Comparison of ENCODE assay signal across 35 cellular contexts in the genomic region with DNA sequence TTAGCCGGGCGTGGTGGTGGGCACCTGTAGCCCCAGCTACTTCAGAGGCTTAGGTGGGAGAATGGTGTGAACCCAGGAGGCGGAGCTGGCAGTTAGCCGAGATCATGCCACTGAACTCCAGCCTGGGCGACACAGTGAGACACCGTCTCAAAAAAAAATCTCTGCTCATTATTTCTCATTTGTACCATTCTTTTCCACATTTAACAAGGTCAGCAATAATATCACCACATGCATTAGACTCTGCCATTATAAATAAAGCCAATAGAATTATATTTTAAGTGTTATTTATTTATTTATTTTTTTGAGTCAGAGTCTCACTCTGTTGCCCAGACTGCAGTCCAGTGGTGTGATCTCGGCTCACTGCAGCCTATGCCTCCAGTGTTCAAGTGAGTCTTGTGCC. TPM values are rescaled to one million over a fixed set of nuclear protein-coding genes. Genes with fewer than 3 reads are reported as not detected.
DNase-seq lines count a peak whose midpoint lies in the region; ATAC-seq, FAIRE-seq and TF ChIP-seq lines count a peak whose summit lies in the region.
"Had no signal": no experiment of that assay in that cellular context is flagged by ENCODE, and none has a peak within 500 bp of the region (broad histone marks: within the 10 kb centered on the region; RNA-seq: fewer than 3 reads in every experiment).

No MANE protein-coding gene starts in this region.

- no TSS peak for BruUV-seq in HepG2 (replicated peaks; lab: Mats Ljungman, UMichigan)
- no TSS peak for BruUV-seq in IMR-90 (replicated peaks; lab: Mats Ljungman, UMichigan)
- no TSS peak for BruUV-seq in K562 (replicated peaks; lab: Mats Ljungman, UMichigan)

- no peaks in the 10 kb centered on the region; the same call in 1 of the 2 replicates for H3K4me1 ChIP-seq in HepG2 (ENCODE audit: insufficient read depth, low read length)
- H3K4me1 ChIP-seq in right lobe of liver = no peaks in the 10 kb centered on the region
- no peaks in the 10 kb centered on the region for H3K4me1 ChIP-seq in HEK293 (ENCODE audit: control insufficient read depth, insufficient read depth, low read length)
- H3K4me1 ChIP-seq in IMR-90 (ENCODE audit: control insufficient read depth, insufficient read depth, low read length) = no peaks in the 10 kb centered on the region
- peaks cover 0 to 5% of the 10 kb centered on the region in 2 experiments; a peak in 2 of 5 replicates for H3K4me1 ChIP-seq in K562 (replicated peaks in 1 of 2; ENCODE audit: control insufficient read depth in 2 of 2, insufficient read depth in 2 of 2, low read length in 2 of 2)
- no peaks in the 10 kb centered on the region for H3K4me1 ChIP-seq in transverse colon
- H3K4me1 ChIP-seq: A549; BE2C; BLaER1; BLaER1 treated with 17β-estradiol and CSF1 and Interleukin-3, amounts not matched to agents 10 nM and 100 nM; Caco-2 had no signal

- no peak overlapping the region for H4K5ac ChIP-seq in IMR-90 (ENCODE audit: low read depth, low read length)

- H3K9me1 ChIP-seq in IMR-90 (ENCODE audit: insufficient read depth, low read length) = no peaks in the 10 kb centered on the region
- no peaks in the 10 kb centered on the region for H3K9me1 ChIP-seq in K562 (ENCODE audit: control insufficient read depth, insufficient read depth, low read length)

- H3K4ac ChIP-seq in IMR-90 (ENCODE audit: low read depth, low read length) = no peak overlapping the region

- H3K23ac ChIP-seq in IMR-90 (ENCODE audit: low read depth, low read length) = no peak overlapping the region

- no peak overlapping the region for H4K91ac ChIP-seq in IMR-90 (ENCODE audit: insufficient read depth, low read depth, low read length)

- no peak overlapping the region for H3K56ac ChIP-seq in IMR-90 (ENCODE audit: extremely low read depth, insufficient read depth, low read length)

- TF ChIP-seq CTCF in HepG2 (CRISPR knock-in tag; IDR thresholded peaks at IDR 0.05) (no peak), right lobe of liver (IDR thresholded peaks at IDR 0.05) (no peak), HEK293 (tag by site-specific recombination; IDR thresholded peaks at IDR 0.05) (no peak), IMR-90 (conservative IDR thresholded peaks at IDR 0.05; ENCODE audit: low read depth, low read length) (no peak), K562 (IDR thresholded peaks at IDR 0.05 in 2 of 3, conservative IDR thresholded peaks at IDR 0.05 in 1 of 3; ENCODE audit: insufficient read depth in 2 of 3, low read depth in 1 of 3, low read length in 3 of 3) (no peak), transverse colon (IDR thresholded peaks at IDR 0.05) (no peak)

- no peak overlapping the region for H2AK9ac ChIP-seq in IMR-90 (replicated peaks; ENCODE audit: low read depth, low read length, poor library complexity)

- H3K27ac ChIP-seq in HepG2 (ENCODE audit: extremely low read length, insufficient read depth, low read length) = no peak overlapping the region
- H3K27ac ChIP-seq in right lobe of liver = no peak overlapping the region
- H3K27ac ChIP-seq in HEK293 (ENCODE audit: extremely low read depth, low read depth, low read length) = no peak overlapping the region
- no peak overlapping the region for H3K27ac ChIP-seq in IMR-90 (ENCODE audit: insufficient read depth, low read length)
- H3K27ac ChIP-seq in K562 (ENCODE audit: extremely low read depth, low read depth, low read length) = no peak overlapping the region
- no peak overlapping the region for H3K27ac ChIP-seq in transverse colon
- H3K27ac ChIP-seq: 22Rv1; A549; BLaER1; BLaER1 treated with 17β-estradiol and CSF1 and Interleukin-3, amounts not matched to agents 10 nM and 100 nM; C4-2B had no signal

- H3K4me3 ChIP-seq in HepG2 (replicated peaks in 1 of 3; ENCODE audit: insufficient read depth in 1 of 3, low read depth in 2 of 3, low read length in 3 of 3) (no peak overlapping the region), right lobe of liver (no peak overlapping the region), HEK293 (ENCODE audit: low read depth, low read length) (no peak overlapping the region), IMR-90 (ENCODE audit: insufficient read depth, low read depth, low read length) (no peak overlapping the region), K562 (no peak overlapping the region), transverse colon (no peak overlapping the region)
- H3K4me3 ChIP-seq: A549; BLaER1; BLaER1 treated with 17β-estradiol and CSF1 and Interleukin-3, amounts not matched to agents 10 nM and 100 nM had no signal

- ATAC-seq in HepG2 (no peak), right lobe of liver (no peak), IMR-90 (ENCODE audit: low read depth) (no peak), K562 (no peak)
- ATAC-seq: A549; CD8-positive, alpha-beta T cell had no signal

- CTCF ChIA-PET in HepG2 (lab: Yijun Ruan, JAX; ENCODE audit: low intra/inter-chr PET ratio, low total read pairs) = no interaction called here
- CTCF ChIA-PET in HEK293 (lab: Yijun Ruan, JAX) = interaction anchor here (0.9 kb wide), 1 partner anchor 12 kb away, joined by 3 read pairs; no protein-coding TSS in a partner anchor
- CTCF ChIA-PET in IMR-90 (lab: Yijun Ruan, JAX) = no interaction called here
- CTCF ChIA-PET in K562 (lab: Yijun Ruan, JAX; ENCODE audit: low intra/inter-chr PET ratio) = no interaction called here

- no peak overlapping the region for H2AK5ac ChIP-seq in IMR-90 (ENCODE audit: low read depth, low read length)

- H3K36me3 ChIP-seq in HepG2 (replicated peaks in 1 of 2; ENCODE audit: control insufficient read depth in 1 of 2, insufficient read depth in 2 of 2, low read length in 2 of 2) (no peaks in the 10 kb centered on the region), right lobe of liver (no peaks in the 10 kb centered on the region), HEK293 (ENCODE audit: control insufficient read depth in 2 of 2, insufficient read depth in 1 of 2, low read length in 2 of 2) (peaks cover 0 to 2% of the 10 kb centered on the region in 2 experiments; a peak in 2 of 3 replicates), IMR-90 (ENCODE audit: control insufficient read depth, insufficient read depth, low read length) (peaks cover 7% of the 10 kb centered on the region), K562 (ENCODE audit: control insufficient read depth, insufficient read depth, low read length) (peaks cover 12% of the 10 kb centered on the region; the same call in 1 of the 3 replicates), transverse colon (no peaks in the 10 kb centered on the region)
- H3K36me3 ChIP-seq: BE2C; BLaER1; BLaER1 treated with 17β-estradiol and CSF1 and Interleukin-3, amounts not matched to agents 10 nM and 100 nM had no signal

- H2BK5ac ChIP-seq in IMR-90 (ENCODE audit: low read depth, low read length, poor library complexity, severe bottlenecking) = no peak overlapping the region

- in situ Hi-C loops in HepG2 (cut with HindIII; ENCODE audit: extremely low pct_ligation_motif_present, low pct_unique_long_range_greater_than_20kb) = loop anchor here (10.0 kb wide), 1 partner anchor 196 kb away; no protein-coding TSS in a partner anchor
- in situ Hi-C loops in IMR-90 (cut with MboI; ENCODE audit: low sequenced_read_pairs) = loop anchor here (25.0 kb wide), 1 partner anchor 783 kb away; no protein-coding TSS in a partner anchor
- in situ Hi-C loops in K562 (cut with MboI) = no loop called here
- in situ Hi-C loops in transverse colon (cut with MboI; ENCODE audit: low pct_ligation_motif_present in 1 of 4, low pct_unique_long_range_greater_than_20kb in 1 of 4, low sequenced_read_pairs in 3 of 4) = loop anchor here in 2 of 4 donors (25.0 kb wide), 2 partner anchors 783 to 933 kb away; no protein-coding TSS in a partner anchor

- H3K9ac ChIP-seq in HepG2 (ENCODE audit: insufficient read depth, low read depth, low read length) (no peak overlapping the region), IMR-90 (ENCODE audit: low read depth, low read length) (no peak overlapping the region), K562 (ENCODE audit: insufficient read depth in 1 of 2, low read depth in 2 of 2, low read length in 2 of 2) (no peak overlapping the region)
- H3K9ac ChIP-seq: BLaER1; BLaER1 treated with 17β-estradiol and CSF1 and Interleukin-3, amounts not matched to agents 10 nM and 100 nM had no signal

- no peak overlapping the region for H3K18ac ChIP-seq in IMR-90 (ENCODE audit: low read depth, low read length)

- FAIRE-seq in HepG2 (lab: Jason Lieb, UNC) (no peak), K562 (lab: Jason Lieb, UNC) (no peak)
- FAIRE-seq: A204.1, A549, D721Med had no signal

- H4K20me1 ChIP-seq in HepG2 (ENCODE audit: insufficient read depth, low read length) (no peaks in the 10 kb centered on the region), IMR-90 (ENCODE audit: insufficient read depth, low read length) (peaks cover 12% of the 10 kb centered on the region), K562 (replicated peaks; ENCODE audit: control insufficient read depth, insufficient read depth, low read length) (no peaks in the 10 kb centered on the region)
- H4K20me1 ChIP-seq: BLaER1; BLaER1 treated with 17β-estradiol and CSF1 and Interleukin-3, amounts not matched to agents 10 nM and 100 nM had no signal

- TF ChIP-seq EP300 in HepG2 (IDR thresholded peaks at IDR 0.05; ENCODE audit: low read depth in 2 of 2, low read length in 2 of 2) (no peak), HepG2 (CRISPR knock-in tag; IDR thresholded peaks at IDR 0.05; ENCODE audit: borderline replicate concordance) (no peak), K562 (IDR thresholded peaks at IDR 0.05; ENCODE audit: low read length) (no peak), transverse colon (IDR thresholded peaks at IDR 0.05; ENCODE audit: low read depth) (no peak)

- no peak for TF ChIP-seq POLR2A in HepG2 (IDR thresholded peaks at IDR 0.05; ENCODE audit: insufficient read depth in 1 of 2, low read depth in 2 of 2, low read length in 2 of 2)
- TF ChIP-seq POLR2A in right lobe of liver (IDR thresholded peaks at IDR 0.05) = no peak
- TF ChIP-seq POLR2A in IMR-90 (IDR thresholded peaks at IDR 0.05; ENCODE audit: low read depth, low read length) = no peak
- no peak for TF ChIP-seq POLR2A in K562 (conservative IDR thresholded peaks at IDR 0.05)
- no peak for TF ChIP-seq POLR2A in transverse colon (IDR thresholded peaks at IDR 0.05)

- no peak for DNase-seq in HepG2 (ENCODE audit: low spot score)
- DNase-seq in right lobe of liver = no peak
- no peak for DNase-seq in IMR-90
- DNase-seq in K562 (ENCODE audit: extremely low read depth in 1 of 4, low spot score in 3 of 4) = no peak
- no peak for DNase-seq in cardiac septum (ENCODE audit: low spot score)
- DNase-seq in NK-92 treated with Interleukin-12 subunit alpha and Interleukin-12 subunit beta, amount 100 ng/mL, for 24 hours (lab: John Stamatoyannopoulos, UW) = no peak
- DNase-seq in transverse colon = no peak
- DNase-seq: 8988T; ACHN; AML-193; BE2C; C1 segment of cervical spinal cord; Caco-2; Calu3; CD4-positive, alpha-beta memory T cell; CD4-positive, alpha-beta T cell; CD4-positive, CD25-positive, alpha-beta regulatory T cell; CD8-positive, alpha-beta memory T cell; CD8-positive, alpha-beta T cell; COR-L47; DMS 273 treated with DMSO at 0.1 percent for 48 hours; DMS153; DMS53; DMS79; DMS79 treated with DMSO at 0.1 percent for 48 hours; DND-41; EL had no signal

- POLR2A ChIA-PET in HepG2 (lab: Yijun Ruan, JAX) = no interaction called here
- POLR2A ChIA-PET in HEK293 (lab: Yijun Ruan, JAX) = no interaction called here
- POLR2A ChIA-PET in IMR-90 (lab: Charles Lee; ENCODE audit: unreplicated experiment) = no interaction called here
- POLR2A ChIA-PET in K562 (lab: Yijun Ruan, JAX) = no interaction called here

- H2BK20ac ChIP-seq in IMR-90 (ENCODE audit: low read depth, low read length) = no peak overlapping the region

- H2AFZ ChIP-seq in HepG2 (ENCODE audit: low read length) (no peak overlapping the region), IMR-90 (replicated peaks; ENCODE audit: low read length, poor library complexity) (no peak overlapping the region), K562 (ENCODE audit: low read depth, low read length) (no peak overlapping the region)

- 99% methylated on average over 7 of the region's 7 CpGs for WGBS in HepG2 (ENCODE audit: low lambda C conversion rate)
- 96% methylated on average over 4 of the region's 7 CpGs for WGBS in right lobe of liver (ENCODE audit: insufficient coverage, low coverage, low lambda C conversion rate, missing lambda C conversion rate)
- WGBS in IMR-90 (ENCODE audit: extremely low coverage in 2 of 2, insufficient read length in 1 of 2), 2 experiments = 100% methylated on average over 2 of the region's 7 CpGs; no CpG with 5 or more reads in 1 of the 2 experiments
- WGBS in K562 (ENCODE audit: insufficient coverage, low coverage, missing lambda C conversion rate) = 100% methylated on average over 6 of the region's 7 CpGs
- 96 to 100% methylated on average over 4 to 7 of the region's 7 CpGs for WGBS in transverse colon (ENCODE audit: low coverage in 1 of 2), 2 donors

- H3K27me3 ChIP-seq in HepG2 (ENCODE audit: control insufficient read depth in 1 of 2, insufficient read depth in 2 of 2, low read length in 2 of 2) (no peaks in the 10 kb centered on the region), right lobe of liver (no peaks in the 10 kb centered on the region), IMR-90 (ENCODE audit: control insufficient read depth, insufficient read depth, low read length) (no peaks in the 10 kb centered on the region), K562 (ENCODE audit: control insufficient read depth in 2 of 2, insufficient read depth in 2 of 2, low read length in 2 of 2) (no peaks in the 10 kb centered on the region), transverse colon (no peaks in the 10 kb centered on the region)
- H3K27me3 ChIP-seq: BE2C; BLaER1; BLaER1 treated with 17β-estradiol and CSF1 and Interleukin-3, amounts not matched to agents 10 nM and 100 nM had no signal

- intact Hi-C loops in HepG2 (cut with micrococcal nuclease; ENCODE audit: unreplicated experiment) = no loop called here
- intact Hi-C loops in right lobe of liver (cut with DNase I) = no loop called here
- intact Hi-C loops in IMR-90 (cut with micrococcal nuclease) = no loop called here
- intact Hi-C loops in K562 (cut with micrococcal nuclease) = loop anchor here (10.0 kb wide), 1 partner anchor 936 kb away; no protein-coding TSS in a partner anchor
- intact Hi-C loops in cardiac septum (cut with DNase I) = loop anchor here (10.0 kb wide), 1 partner anchor 786 kb away; no protein-coding TSS in a partner anchor
- intact Hi-C loops in transverse colon (cut with DNase I; ENCODE audit: low total_unique reads) = no loop called here

- dilution Hi-C loops in IMR-90 (cut with HindIII; ENCODE audit: low sequenced_read_pairs, unreplicated experiment) = no loop called here

- H3K4me2 ChIP-seq in HepG2 (ENCODE audit: low read depth, low read length) (no peak overlapping the region), IMR-90 (ENCODE audit: low read depth, low read length) (no peak overlapping the region), K562 (ENCODE audit: insufficient read depth, low read length) (no peak overlapping the region)
- H3K4me2 ChIP-seq: A549; BLaER1; BLaER1 treated with 17β-estradiol and CSF1 and Interleukin-3, amounts not matched to agents 10 nM and 100 nM had no signal

- no peak overlapping the region for H4K8ac ChIP-seq in IMR-90 (ENCODE audit: low read depth in 2 of 2, low read length in 2 of 2)

- H3K79me2 ChIP-seq in HepG2 (ENCODE audit: insufficient read depth, low read length) (peaks cover 2% of the 10 kb centered on the region), K562 (ENCODE audit: control insufficient read depth, insufficient read depth, low read length) (no peaks in the 10 kb centered on the region; the same call in 2 of the 3 replicates)

- peaks cover 5 to 24% of the 10 kb centered on the region in 2 experiments; a peak in 3 of 4 replicates for H3K79me1 ChIP-seq in IMR-90 (ENCODE audit: low read depth in 1 of 2, low read length in 2 of 2)

- TF ChIP-seq RAD21 in HepG2 (CRISPR knock-in tag; IDR thresholded peaks at IDR 0.05) = no peak
- no peak for TF ChIP-seq RAD21 in IMR-90 (IDR thresholded peaks at IDR 0.05; ENCODE audit: low read length)
- no peak for TF ChIP-seq RAD21 in K562 (CRISPR knock-in tag; conservative IDR thresholded peaks at IDR 0.05 in 1 of 2, IDR thresholded peaks at IDR 0.05 in 1 of 2)

- H3K9me3 ChIP-seq in HepG2 (ENCODE audit: low read length) = no peaks in the 10 kb centered on the region
- no peaks in the 10 kb centered on the region for H3K9me3 ChIP-seq in right lobe of liver
- no peaks in the 10 kb centered on the region for H3K9me3 ChIP-seq in HEK293 (ENCODE audit: control insufficient read depth, insufficient read depth, low read depth, low read length)
- no peaks in the 10 kb centered on the region; the same call in 1 of the 2 replicates for H3K9me3 ChIP-seq in IMR-90 (ENCODE audit: control insufficient read depth, insufficient read depth, low read length)
- no peaks in the 10 kb centered on the region for H3K9me3 ChIP-seq in K562 (replicated peaks; ENCODE audit: control insufficient read depth, insufficient read depth, low read depth, low read length)
- H3K9me3 ChIP-seq in transverse colon = no peaks in the 10 kb centered on the region
- H3K9me3 ChIP-seq: A549, BE2C, Caco-2 had no signal

- no peak overlapping the region for H3K14ac ChIP-seq in IMR-90 (replicated peaks; ENCODE audit: low read depth, low read length)

- no peak overlapping the region for H2BK120ac ChIP-seq in IMR-90 (ENCODE audit: low read depth, low read length)

- no peak overlapping the region for H2BK15ac ChIP-seq in IMR-90 (ENCODE audit: low read depth, low read length)

RNA-seq across cellular contexts. Expression of a gene that starts 24.2 kb away (rescaled TPM):
- 14.9 and 27.1 TPM in 2 replicates for total RNA-seq in HepG2 (2016; rRNA removed; fragmentation: Illumina TruSeq; extraction: Trizol)
- total RNA-seq in HepG2 (2016; cell fraction: cytosol; rRNA removed; fragmentation: Illumina TruSeq; extraction: Trizol; ENCODE audit: low read depth) = 40.7 and 48.1 TPM in 2 replicates
- 14.2 and 31.4 TPM in 2 replicates for total RNA-seq in HepG2 (2016; cell fraction: insoluble cytoplasmic fraction; rRNA removed; fragmentation: Illumina TruSeq; extraction: Trizol)
- total RNA-seq in HepG2 (2016; cell fraction: membrane; rRNA removed; fragmentation: Illumina TruSeq; extraction: Trizol) = 9.9 and 12.8 TPM in 2 replicates
- 91.9 and 94.0 TPM in 2 replicates for total RNA-seq in HepG2 (2016; cell fraction: nucleus; rRNA removed; fragmentation: Illumina TruSeq; extraction: Trizol)
- 13.2 and 13.7 TPM in 2 replicates for polyA plus RNA-seq in HepG2 (2011; rRNA removed)
- polyA plus RNA-seq in HepG2 (2011; cell fraction: cytosol; rRNA removed) = 4.4 and 6.6 TPM in 2 replicates
- polyA plus RNA-seq in HepG2 (2011; cell fraction: nucleus; rRNA removed) = 11.2 and 15.0 TPM in 2 replicates
- 16.8 and 17.7 TPM in 2 replicates for polyA plus RNA-seq in HepG2 (2012)
- polyA plus RNA-seq in HepG2 (2016; cell fraction: cytosol; fragmentation: Illumina TruSeq; extraction: Trizol; ENCODE audit: low read depth) = 0.51 and 0.80 TPM in 2 replicates
- polyA plus RNA-seq in HepG2 (2016; cell fraction: insoluble cytoplasmic fraction; fragmentation: Illumina TruSeq; extraction: Trizol; ENCODE audit: low read depth) = 5.1 and 6.2 TPM in 2 replicates
- polyA plus RNA-seq in HepG2 (2016; cell fraction: membrane; fragmentation: Illumina TruSeq; extraction: Trizol; ENCODE audit: low read depth) = 0.60 and 1.2 TPM in 2 replicates
- 32.7 and 36.1 TPM in 2 replicates for polyA plus RNA-seq in HepG2 (2016; cell fraction: nucleus; fragmentation: Illumina TruSeq; extraction: Trizol; ENCODE audit: insufficient read depth, low read depth)
- 15.9 and 44.6 TPM in 2 replicates for polyA minus RNA-seq in HepG2 (2011; rRNA and poly(A)+ RNA removed; ENCODE audit: low replicate concordance)
- 17.1 and 18.8 TPM in 2 replicates for polyA minus RNA-seq in HepG2 (2011; cell fraction: cytosol; rRNA and poly(A)+ RNA removed)
- 125 and 132 TPM in 2 replicates for polyA minus RNA-seq in HepG2 (2011; cell fraction: nucleus; rRNA and poly(A)+ RNA removed)
- 10 to 100 TPM in 3 of 6 experiments, 1 to 10 TPM in 3; 8.2 to 17.1 (median 10.3) TPM for total RNA-seq in right lobe of liver
- 40.1 and 63.9 TPM in 2 replicates for total RNA-seq in IMR-90 (2012; rRNA removed)
- polyA plus RNA-seq in IMR-90 (2012; rRNA removed) = 19.6 and 21.4 TPM in 2 replicates
- 4.9 and 6.3 TPM in 2 replicates for polyA plus RNA-seq in IMR-90 (2012; cell fraction: cytosol; rRNA removed)
- 7.7 and 25.1 TPM in 2 replicates for polyA plus RNA-seq in IMR-90 (2012; cell fraction: nucleus; rRNA removed; ENCODE audit: low replicate concordance)
- 44.5 and 121 TPM in 2 replicates for total RNA-seq in K562 (2011; cell fraction: chromatin; rRNA removed; ENCODE audit: low replicate concordance)
- total RNA-seq in K562 (2011; cell fraction: nucleolus; rRNA removed) = 52.6 and 54.4 TPM in 2 replicates
- total RNA-seq in K562 (2011; cell fraction: nucleoplasm; rRNA removed) = 46.5 and 79.3 TPM in 2 replicates
- 17.7 and 22.6 TPM in 2 replicates for total RNA-seq in K562 (2014; rRNA removed)
- 24.5 and 28.7 TPM in 2 replicates for total RNA-seq in K562 (2014; rRNA removed; fragmentation: Illumina TruSeq; extraction: Trizol)
- 22.9 and 23.7 TPM in 2 replicates for total RNA-seq in K562 (2015; rRNA removed; fragmentation: Illumina TruSeq; extraction: Trizol)
- total RNA-seq in K562 (2021) = 14.9 and 15.6 TPM in 2 replicates
- polyA plus RNA-seq in K562 (2011; rRNA removed) = 14.5 and 20.4 TPM in 2 replicates
- polyA plus RNA-seq in K562 (2011; cell fraction: cytosol; rRNA removed) = 2.4 and 3.3 TPM in 2 replicates
- 27.4 and 48.7 TPM in 2 replicates for polyA plus RNA-seq in K562 (2011; cell fraction: nucleus; rRNA removed)
- 5.2 and 17.4 TPM in 2 replicates for polyA plus RNA-seq in K562 (2012)
- polyA plus RNA-seq in K562 (2014; fragmentation: Illumina TruSeq; extraction: Trizol) = 9.3 and 12.5 TPM in 2 replicates
- polyA plus RNA-seq in K562 (2014; fragmentation: Nextera tagmentation; extraction: Ambion mirVana) = 1 to 10 TPM; 3.5 to 4.0 TPM
- 15.4 and 18.3 TPM in 2 replicates for polyA plus RNA-seq in K562 (2014; rRNA removed)
- polyA minus RNA-seq in K562 (2011; rRNA and poly(A)+ RNA removed) = 37.0 and 38.9 TPM in 2 replicates
- polyA minus RNA-seq in K562 (2011; cell fraction: cytosol; rRNA and poly(A)+ RNA removed) = 6.6 and 8.2 TPM in 2 replicates
- 99.9 and 108 TPM in 2 replicates for polyA minus RNA-seq in K562 (2011; cell fraction: nucleus; rRNA and poly(A)+ RNA removed)
- total RNA-seq in cardiac septum = 13.9 TPM
- 100 to 1,000 TPM in 1 of 4 donors, 10 to 100 TPM in 3; 19.5 to 148 (median 41.0) TPM for total RNA-seq in transverse colon
- total RNA-seq: CD4-positive, alpha-beta memory T cell; CD8-positive, alpha-beta T cell had no signal
- polyA plus RNA-seq: CD4-positive, alpha-beta memory T cell; CD8-positive, alpha-beta memory T cell had no signal

Comparison
In these comparisons a context has a peak if more than half of its experiments do, and no peak if none do; other contexts are left out.
1. intact Hi-C loops: an anchor here in K562 (10.0 kb wide) and cardiac septum (10.0 kb wide); none called in HepG2, right lobe of liver, IMR-90 and transverse colon.